1 cellular context compared by ENCODE assay signal in the genomic region with DNA sequence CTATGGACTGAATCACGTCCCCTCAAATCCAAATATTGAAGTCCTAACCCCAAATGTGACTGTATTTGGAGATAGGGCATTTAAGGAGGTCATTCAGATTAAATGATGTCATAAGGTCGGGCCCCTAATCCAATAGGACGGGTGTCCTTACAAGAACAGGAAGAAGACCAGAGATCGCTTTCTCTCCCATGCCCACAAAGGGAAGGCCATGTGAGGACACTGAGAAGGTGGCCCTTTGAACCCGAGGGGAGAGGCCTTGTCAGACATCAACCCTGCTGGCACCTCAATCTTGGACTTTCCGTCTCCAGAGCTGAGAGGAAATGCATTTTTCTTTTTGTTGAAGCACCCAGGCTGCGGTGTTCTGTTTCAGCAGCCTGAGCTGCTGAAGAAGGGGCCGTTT.
A peak's percentile ranks its signal among the peaks of the same experiment; 100 is the strongest.
TF ChIP-seq lines count a peak whose summit lies in the region.

No MANE protein-coding gene starts in this region.

TF ChIP-seq in HepG2, 621 proteins besides CTCF, POLR2A, EP300 and RAD21 (continued from another document):
- TF ChIP-seq, protein P1, sequence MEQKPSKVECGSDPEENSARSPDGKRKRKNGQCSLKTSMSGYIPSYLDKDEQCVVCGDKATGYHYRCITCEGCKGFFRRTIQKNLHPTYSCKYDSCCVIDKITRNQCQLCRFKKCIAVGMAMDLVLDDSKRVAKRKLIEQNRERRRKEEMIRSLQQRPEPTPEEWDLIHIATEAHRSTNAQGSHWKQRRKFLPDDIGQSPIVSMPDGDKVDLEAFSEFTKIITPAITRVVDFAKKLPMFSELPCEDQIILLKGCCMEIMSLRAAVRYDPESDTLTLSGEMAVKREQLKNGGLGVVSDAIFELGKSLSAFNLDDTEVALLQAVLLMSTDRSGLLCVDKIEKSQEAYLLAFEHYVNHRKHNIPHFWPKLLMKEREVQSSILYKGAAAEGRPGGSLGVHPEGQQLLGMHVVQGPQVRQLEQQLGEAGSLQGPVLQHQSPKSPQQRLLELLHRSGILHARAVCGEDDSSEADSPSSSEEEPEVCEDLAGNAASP (CRISPR knock-in tag; IDR thresholded peaks at IDR 0.05; ENCODE audit: borderline replicate concordance): peak; percentile 76; the same call in 1 of the 2 replicates
- TF ChIP-seq, protein P2, sequence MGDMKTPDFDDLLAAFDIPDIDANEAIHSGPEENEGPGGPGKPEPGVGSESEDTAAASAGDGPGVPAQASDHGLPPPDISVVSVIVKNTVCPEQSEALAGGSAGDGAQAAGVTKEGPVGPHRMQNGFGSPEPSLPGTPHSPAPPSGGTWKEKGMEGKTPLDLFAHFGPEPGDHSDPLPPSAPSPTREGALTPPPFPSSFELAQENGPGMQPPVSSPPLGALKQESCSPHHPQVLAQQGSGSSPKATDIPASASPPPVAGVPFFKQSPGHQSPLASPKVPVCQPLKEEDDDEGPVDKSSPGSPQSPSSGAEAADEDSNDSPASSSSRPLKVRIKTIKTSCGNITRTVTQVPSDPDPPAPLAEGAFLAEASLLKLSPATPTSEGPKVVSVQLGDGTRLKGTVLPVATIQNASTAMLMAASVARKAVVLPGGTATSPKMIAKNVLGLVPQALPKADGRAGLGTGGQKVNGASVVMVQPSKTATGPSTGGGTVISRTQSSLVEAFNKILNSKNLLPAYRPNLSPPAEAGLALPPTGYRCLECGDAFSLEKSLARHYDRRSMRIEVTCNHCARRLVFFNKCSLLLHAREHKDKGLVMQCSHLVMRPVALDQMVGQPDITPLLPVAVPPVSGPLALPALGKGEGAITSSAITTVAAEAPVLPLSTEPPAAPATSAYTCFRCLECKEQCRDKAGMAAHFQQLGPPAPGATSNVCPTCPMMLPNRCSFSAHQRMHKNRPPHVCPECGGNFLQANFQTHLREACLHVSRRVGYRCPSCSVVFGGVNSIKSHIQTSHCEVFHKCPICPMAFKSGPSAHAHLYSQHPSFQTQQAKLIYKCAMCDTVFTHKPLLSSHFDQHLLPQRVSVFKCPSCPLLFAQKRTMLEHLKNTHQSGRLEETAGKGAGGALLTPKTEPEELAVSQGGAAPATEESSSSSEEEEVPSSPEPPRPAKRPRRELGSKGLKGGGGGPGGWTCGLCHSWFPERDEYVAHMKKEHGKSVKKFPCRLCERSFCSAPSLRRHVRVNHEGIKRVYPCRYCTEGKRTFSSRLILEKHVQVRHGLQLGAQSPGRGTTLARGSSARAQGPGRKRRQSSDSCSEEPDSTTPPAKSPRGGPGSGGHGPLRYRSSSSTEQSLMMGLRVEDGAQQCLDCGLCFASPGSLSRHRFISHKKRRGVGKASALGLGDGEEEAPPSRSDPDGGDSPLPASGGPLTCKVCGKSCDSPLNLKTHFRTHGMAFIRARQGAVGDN (CRISPR knock-in tag; IDR thresholded peaks at IDR 0.05): 0 out of 2 replicates have a peak, but pooled peaks have one; percentile 14
- no peak for TF ChIP-seq BRCA1 (CRISPR knock-in tag; IDR thresholded peaks at IDR 0.05)
- peak; percentile 60 for TF ChIP-seq MED1 (CRISPR knock-in tag; IDR thresholded peaks at IDR 0.05)
- peak; percentile 33; the same call in 1 of the 2 replicates for TF ChIP-seq HNF4A (CRISPR knock-in tag; IDR thresholded peaks at IDR 0.05)
- peak; percentile 48; the same call in 1 of the 2 replicates for TF ChIP-seq RARA (CRISPR knock-in tag; IDR thresholded peaks at IDR 0.05)
